Comparison of ENCODE assay signal across 8 cellular contexts in genomic region chr2:127293758-127294562, GRCh38. TPM values are rescaled to one million over a fixed set of nuclear protein-coding genes. Genes with fewer than 3 reads are reported as not detected.
A peak's percentile ranks its signal among the peaks of the same experiment; 100 is the strongest.
DNase-seq lines count a peak whose midpoint lies in the region; ATAC-seq and TF ChIP-seq lines count a peak whose summit lies in the region.

TSS of gene ERCC3 (minus strand) at chr2:127294144. CDS start at chr2:127294081, 63 bp downstream.

- in situ Hi-C loops in GM13977 (cut with MboI; ENCODE audit: low pct_unique_long_range_greater_than_20kb, low sequenced_read_pairs, unreplicated experiment), result no loop called here

- H3K27ac ChIP-seq in right atrium auricular region (peak within 1 kb of the TSS; percentile 52 to 80), psoas muscle (peak within 1 kb of the TSS; percentile 86), urinary bladder (ENCODE audit: low read depth) (peak within 1 kb of the TSS; percentile 57)

- intact Hi-C loops in psoas muscle (cut with DNase I), result loop anchor here in 1 of 2 donors (5.0 kb wide), 1 partner anchor 97 kb away; no protein-coding TSS in a partner anchor

- TF ChIP-seq CTCF in GM13977 (IDR thresholded peaks at IDR 0.05; ENCODE audit: extremely low read depth, insufficient read depth, missing control alignments), result no peak
- no peak for TF ChIP-seq CTCF in right atrium auricular region (IDR thresholded peaks at IDR 0.05)
- TF ChIP-seq CTCF in psoas muscle (IDR thresholded peaks at IDR 0.05), result no peak

- H3K9me3 ChIP-seq in T-helper 17 cell (ENCODE audit: control insufficient read depth, low read length, poor library complexity, severe bottlenecking) (no peaks in the 10 kb centered on the region), right atrium auricular region (no peaks in the 10 kb centered on the region), psoas muscle (no peaks in the 10 kb centered on the region)

- peaks cover 21% of the 10 kb centered on the region for H3K4me1 Mint-ChIP-seq in T-helper 17 cell

- DNase-seq in GM13977 (ENCODE audit: low spot score), result peak; percentile 96
- peak; percentile 72 to 90 (median 81) for DNase-seq in NCI-H1417 (lab: John Stamatoyannopoulos, UW)
- peak; percentile 56 to 68 (median 65) for DNase-seq in T-helper 17 cell
- DNase-seq in amygdala (lab: John Stamatoyannopoulos, UW), result peak in 54 of 56 donors; percentile 15 to 86 (median 66)
- DNase-seq in right atrium auricular region (ENCODE audit: low spot score), result peak; percentile 71
- DNase-seq in psoas muscle, result peak; percentile 87 to 93

- peaks cover 9% of the 10 kb centered on the region for H3K36me3 Mint-ChIP-seq in T-helper 17 cell (ENCODE audit: low read depth)

- H3K27ac Mint-ChIP-seq in T-helper 17 cell, result peak within 1 kb of the TSS; percentile 94

- ATAC-seq in HG02763 (IDR thresholded peaks at IDR 0.05; ENCODE audit: unreplicated experiment) (peak; percentile 97), T-helper 17 cell (peak; percentile 92), psoas muscle (peak; percentile 94 to 98 (median 96))

- H3K4me3 Mint-ChIP-seq in T-helper 17 cell, result peak within 1 kb of the TSS; percentile 97

- H3K27me3 Mint-ChIP-seq in T-helper 17 cell, result no peaks in the 10 kb centered on the region

- H3K27me3 ChIP-seq in right atrium auricular region (no peaks in the 10 kb centered on the region), psoas muscle (ENCODE audit: insufficient read depth in 3 of 3, low read length in 2 of 3) (no peaks in the 10 kb centered on the region)

- H3K36me3 ChIP-seq in right atrium auricular region (peaks cover 36% of the 10 kb centered on the region), psoas muscle (ENCODE audit: insufficient read depth in 1 of 2, low read depth in 1 of 2) (peaks cover 10 to 40% of the 10 kb centered on the region in 2 donors), urinary bladder (ENCODE audit: insufficient read depth) (peaks cover 9% of the 10 kb centered on the region)

- H3K4me3 ChIP-seq in right atrium auricular region, result peak within 1 kb of the TSS; percentile 64 to 89
- peak within 1 kb of the TSS; percentile 93 for H3K4me3 ChIP-seq in psoas muscle
- peak within 1 kb of the TSS; percentile 83 for H3K4me3 ChIP-seq in urinary bladder (ENCODE audit: low read depth, low read length)

- WGBS in psoas muscle, 3 donors, result 1% methylated on average over 45 to 55 of the region's 55 CpGs
- under 1% methylated on average over 55 of the region's 55 CpGs for WGBS in urinary bladder

- H3K4me1 ChIP-seq in right atrium auricular region (peaks cover 0 to 18% of the 10 kb centered on the region in 2 donors), psoas muscle (peaks cover 10% of the 10 kb centered on the region), urinary bladder (ENCODE audit: insufficient read depth) (peaks cover 3% of the 10 kb centered on the region)

RNA-seq across cellular contexts. Expression of gene ERCC3, which starts in this region (rescaled TPM):
- total RNA-seq in T-helper 17 cell (10 to 100 TPM; 33.5 to 43.5 TPM), right atrium auricular region (10 to 100 TPM; 13.9 to 15.8 TPM), psoas muscle (10 to 100 TPM; 28.2 to 31.2 (median 29.2) TPM), urinary bladder (36.0 TPM)
- polyA plus RNA-seq in psoas muscle (10 to 100 TPM; 22.2 to 54.9 (median 27.2) TPM), urinary bladder (38.2 TPM)

Comparison
In these comparisons a context has a peak if more than half of its experiments do, and no peak if none do; other contexts are left out.
1. Peak in every context shown above with its lines: DNase-seq, ATAC-seq, H3K4me3 ChIP-seq and H3K27ac ChIP-seq.